Comparison of ENCODE assay signal across 2 cellular contexts in the genomic region with DNA sequence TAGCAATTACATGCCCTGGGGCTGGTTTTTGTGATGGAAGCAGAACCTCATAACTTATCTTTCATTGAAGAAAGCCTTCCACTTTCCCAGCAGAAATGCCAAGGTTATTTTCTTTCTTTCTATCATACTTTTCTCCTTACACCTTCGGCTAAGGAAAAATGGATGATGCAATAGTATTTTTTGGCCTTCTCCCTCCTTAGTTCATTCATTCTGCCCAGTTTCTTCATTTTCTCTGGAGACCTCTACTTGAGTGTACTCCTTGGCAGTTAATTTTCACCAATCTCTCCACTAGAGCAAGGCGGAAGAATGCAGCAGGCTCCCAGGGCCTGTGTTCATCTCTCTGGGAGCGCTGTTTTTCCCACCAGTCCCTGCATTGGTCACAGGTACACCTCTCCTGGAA.
TF ChIP-seq lines count a peak whose summit lies in the region.

No MANE protein-coding gene starts in this region.

TF ChIP-seq in GM23338, 12 proteins besides CTCF, POLR2A, EP300 and RAD21 (continued from another document):
- TF ChIP-seq REST (IDR thresholded peaks at IDR 0.05; ENCODE audit: unreplicated experiment) (no peak), POLR2AphosphoS5 (IDR thresholded peaks at IDR 0.05; ENCODE audit: low read depth) (no peak), EZH2 (IDR thresholded peaks at IDR 0.05; ENCODE audit: low read depth, unreplicated experiment) (no peak), NANOG (IDR thresholded peaks at IDR 0.05; ENCODE audit: borderline replicate concordance) (no peak), ZNF114 (CRISPR knock-in tag; IDR thresholded peaks at IDR 0.05) (no peak), ZNF331 (CRISPR knock-in tag; IDR thresholded peaks at IDR 0.05; ENCODE audit: low read depth) (no peak), EZH2phosphoT487 (IDR thresholded peaks at IDR 0.05; ENCODE audit: unreplicated experiment) (no peak)
- TF ChIP-seq, protein P1, sequence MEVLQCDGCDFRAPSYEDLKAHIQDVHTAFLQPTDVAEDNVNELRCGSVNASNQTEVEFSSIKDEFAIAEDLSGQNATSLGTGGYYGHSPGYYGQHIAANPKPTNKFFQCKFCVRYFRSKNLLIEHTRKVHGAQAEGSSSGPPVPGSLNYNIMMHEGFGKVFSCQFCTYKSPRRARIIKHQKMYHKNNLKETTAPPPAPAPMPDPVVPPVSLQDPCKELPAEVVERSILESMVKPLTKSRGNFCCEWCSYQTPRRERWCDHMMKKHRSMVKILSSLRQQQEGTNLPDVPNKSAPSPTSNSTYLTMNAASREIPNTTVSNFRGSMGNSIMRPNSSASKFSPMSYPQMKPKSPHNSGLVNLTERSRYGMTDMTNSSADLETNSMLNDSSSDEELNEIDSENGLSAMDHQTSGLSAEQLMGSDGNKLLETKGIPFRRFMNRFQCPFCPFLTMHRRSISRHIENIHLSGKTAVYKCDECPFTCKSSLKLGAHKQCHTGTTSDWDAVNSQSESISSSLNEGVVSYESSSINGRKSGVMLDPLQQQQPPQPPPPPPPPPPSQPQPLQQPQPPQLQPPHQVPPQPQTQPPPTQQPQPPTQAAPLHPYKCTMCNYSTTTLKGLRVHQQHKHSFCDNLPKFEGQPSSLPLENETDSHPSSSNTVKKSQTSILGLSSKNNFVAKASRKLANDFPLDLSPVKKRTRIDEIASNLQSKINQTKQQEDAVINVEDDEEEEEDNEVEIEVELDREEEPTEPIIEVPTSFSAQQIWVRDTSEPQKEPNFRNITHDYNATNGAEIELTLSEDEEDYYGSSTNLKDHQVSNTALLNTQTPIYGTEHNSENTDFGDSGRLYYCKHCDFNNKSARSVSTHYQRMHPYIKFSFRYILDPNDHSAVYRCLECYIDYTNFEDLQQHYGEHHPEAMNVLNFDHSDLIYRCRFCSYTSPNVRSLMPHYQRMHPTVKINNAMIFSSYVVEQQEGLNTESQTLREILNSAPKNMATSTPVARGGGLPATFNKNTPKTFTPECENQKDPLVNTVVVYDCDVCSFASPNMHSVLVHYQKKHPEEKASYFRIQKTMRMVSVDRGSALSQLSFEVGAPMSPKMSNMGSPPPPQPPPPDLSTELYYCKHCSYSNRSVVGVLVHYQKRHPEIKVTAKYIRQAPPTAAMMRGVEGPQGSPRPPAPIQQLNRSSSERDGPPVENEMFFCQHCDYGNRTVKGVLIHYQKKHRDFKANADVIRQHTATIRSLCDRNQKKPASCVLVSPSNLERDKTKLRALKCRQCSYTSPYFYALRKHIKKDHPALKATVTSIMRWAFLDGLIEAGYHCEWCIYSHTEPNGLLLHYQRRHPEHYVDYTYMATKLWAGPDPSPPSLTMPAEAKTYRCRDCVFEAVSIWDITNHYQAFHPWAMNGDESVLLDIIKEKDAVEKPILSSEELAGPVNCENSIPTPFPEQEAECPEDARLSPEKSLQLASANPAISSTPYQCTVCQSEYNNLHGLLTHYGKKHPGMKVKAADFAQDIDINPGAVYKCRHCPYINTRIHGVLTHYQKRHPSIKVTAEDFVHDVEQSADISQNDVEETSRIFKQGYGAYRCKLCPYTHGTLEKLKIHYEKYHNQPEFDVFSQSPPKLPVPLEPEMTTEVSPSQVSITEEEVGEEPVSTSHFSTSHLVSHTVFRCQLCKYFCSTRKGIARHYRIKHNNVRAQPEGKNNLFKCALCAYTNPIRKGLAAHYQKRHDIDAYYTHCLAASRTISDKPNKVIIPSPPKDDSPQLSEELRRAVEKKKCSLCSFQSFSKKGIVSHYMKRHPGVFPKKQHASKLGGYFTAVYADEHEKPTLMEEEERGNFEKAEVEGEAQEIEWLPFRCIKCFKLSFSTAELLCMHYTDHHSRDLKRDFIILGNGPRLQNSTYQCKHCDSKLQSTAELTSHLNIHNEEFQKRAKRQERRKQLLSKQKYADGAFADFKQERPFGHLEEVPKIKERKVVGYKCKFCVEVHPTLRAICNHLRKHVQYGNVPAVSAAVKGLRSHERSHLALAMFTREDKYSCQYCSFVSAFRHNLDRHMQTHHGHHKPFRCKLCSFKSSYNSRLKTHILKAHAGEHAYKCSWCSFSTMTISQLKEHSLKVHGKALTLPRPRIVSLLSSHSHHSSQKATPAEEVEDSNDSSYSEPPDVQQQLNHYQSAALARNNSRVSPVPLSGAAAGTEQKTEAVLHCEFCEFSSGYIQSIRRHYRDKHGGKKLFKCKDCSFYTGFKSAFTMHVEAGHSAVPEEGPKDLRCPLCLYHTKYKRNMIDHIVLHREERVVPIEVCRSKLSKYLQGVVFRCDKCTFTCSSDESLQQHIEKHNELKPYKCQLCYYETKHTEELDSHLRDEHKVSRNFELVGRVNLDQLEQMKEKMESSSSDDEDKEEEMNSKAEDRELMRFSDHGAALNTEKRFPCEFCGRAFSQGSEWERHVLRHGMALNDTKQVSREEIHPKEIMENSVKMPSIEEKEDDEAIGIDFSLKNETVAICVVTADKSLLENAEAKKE (CRISPR knock-in tag; IDR thresholded peaks at IDR 0.05), result no peak
- TF ChIP-seq, protein P2, sequence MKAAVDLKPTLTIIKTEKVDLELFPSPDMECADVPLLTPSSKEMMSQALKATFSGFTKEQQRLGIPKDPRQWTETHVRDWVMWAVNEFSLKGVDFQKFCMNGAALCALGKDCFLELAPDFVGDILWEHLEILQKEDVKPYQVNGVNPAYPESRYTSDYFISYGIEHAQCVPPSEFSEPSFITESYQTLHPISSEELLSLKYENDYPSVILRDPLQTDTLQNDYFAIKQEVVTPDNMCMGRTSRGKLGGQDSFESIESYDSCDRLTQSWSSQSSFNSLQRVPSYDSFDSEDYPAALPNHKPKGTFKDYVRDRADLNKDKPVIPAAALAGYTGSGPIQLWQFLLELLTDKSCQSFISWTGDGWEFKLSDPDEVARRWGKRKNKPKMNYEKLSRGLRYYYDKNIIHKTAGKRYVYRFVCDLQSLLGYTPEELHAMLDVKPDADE (IDR thresholded peaks at IDR 0.05), result no peak

TF ChIP-seq in H1, 55 proteins besides CTCF, POLR2A, EP300 and RAD21:
- TF ChIP-seq, protein P3, sequence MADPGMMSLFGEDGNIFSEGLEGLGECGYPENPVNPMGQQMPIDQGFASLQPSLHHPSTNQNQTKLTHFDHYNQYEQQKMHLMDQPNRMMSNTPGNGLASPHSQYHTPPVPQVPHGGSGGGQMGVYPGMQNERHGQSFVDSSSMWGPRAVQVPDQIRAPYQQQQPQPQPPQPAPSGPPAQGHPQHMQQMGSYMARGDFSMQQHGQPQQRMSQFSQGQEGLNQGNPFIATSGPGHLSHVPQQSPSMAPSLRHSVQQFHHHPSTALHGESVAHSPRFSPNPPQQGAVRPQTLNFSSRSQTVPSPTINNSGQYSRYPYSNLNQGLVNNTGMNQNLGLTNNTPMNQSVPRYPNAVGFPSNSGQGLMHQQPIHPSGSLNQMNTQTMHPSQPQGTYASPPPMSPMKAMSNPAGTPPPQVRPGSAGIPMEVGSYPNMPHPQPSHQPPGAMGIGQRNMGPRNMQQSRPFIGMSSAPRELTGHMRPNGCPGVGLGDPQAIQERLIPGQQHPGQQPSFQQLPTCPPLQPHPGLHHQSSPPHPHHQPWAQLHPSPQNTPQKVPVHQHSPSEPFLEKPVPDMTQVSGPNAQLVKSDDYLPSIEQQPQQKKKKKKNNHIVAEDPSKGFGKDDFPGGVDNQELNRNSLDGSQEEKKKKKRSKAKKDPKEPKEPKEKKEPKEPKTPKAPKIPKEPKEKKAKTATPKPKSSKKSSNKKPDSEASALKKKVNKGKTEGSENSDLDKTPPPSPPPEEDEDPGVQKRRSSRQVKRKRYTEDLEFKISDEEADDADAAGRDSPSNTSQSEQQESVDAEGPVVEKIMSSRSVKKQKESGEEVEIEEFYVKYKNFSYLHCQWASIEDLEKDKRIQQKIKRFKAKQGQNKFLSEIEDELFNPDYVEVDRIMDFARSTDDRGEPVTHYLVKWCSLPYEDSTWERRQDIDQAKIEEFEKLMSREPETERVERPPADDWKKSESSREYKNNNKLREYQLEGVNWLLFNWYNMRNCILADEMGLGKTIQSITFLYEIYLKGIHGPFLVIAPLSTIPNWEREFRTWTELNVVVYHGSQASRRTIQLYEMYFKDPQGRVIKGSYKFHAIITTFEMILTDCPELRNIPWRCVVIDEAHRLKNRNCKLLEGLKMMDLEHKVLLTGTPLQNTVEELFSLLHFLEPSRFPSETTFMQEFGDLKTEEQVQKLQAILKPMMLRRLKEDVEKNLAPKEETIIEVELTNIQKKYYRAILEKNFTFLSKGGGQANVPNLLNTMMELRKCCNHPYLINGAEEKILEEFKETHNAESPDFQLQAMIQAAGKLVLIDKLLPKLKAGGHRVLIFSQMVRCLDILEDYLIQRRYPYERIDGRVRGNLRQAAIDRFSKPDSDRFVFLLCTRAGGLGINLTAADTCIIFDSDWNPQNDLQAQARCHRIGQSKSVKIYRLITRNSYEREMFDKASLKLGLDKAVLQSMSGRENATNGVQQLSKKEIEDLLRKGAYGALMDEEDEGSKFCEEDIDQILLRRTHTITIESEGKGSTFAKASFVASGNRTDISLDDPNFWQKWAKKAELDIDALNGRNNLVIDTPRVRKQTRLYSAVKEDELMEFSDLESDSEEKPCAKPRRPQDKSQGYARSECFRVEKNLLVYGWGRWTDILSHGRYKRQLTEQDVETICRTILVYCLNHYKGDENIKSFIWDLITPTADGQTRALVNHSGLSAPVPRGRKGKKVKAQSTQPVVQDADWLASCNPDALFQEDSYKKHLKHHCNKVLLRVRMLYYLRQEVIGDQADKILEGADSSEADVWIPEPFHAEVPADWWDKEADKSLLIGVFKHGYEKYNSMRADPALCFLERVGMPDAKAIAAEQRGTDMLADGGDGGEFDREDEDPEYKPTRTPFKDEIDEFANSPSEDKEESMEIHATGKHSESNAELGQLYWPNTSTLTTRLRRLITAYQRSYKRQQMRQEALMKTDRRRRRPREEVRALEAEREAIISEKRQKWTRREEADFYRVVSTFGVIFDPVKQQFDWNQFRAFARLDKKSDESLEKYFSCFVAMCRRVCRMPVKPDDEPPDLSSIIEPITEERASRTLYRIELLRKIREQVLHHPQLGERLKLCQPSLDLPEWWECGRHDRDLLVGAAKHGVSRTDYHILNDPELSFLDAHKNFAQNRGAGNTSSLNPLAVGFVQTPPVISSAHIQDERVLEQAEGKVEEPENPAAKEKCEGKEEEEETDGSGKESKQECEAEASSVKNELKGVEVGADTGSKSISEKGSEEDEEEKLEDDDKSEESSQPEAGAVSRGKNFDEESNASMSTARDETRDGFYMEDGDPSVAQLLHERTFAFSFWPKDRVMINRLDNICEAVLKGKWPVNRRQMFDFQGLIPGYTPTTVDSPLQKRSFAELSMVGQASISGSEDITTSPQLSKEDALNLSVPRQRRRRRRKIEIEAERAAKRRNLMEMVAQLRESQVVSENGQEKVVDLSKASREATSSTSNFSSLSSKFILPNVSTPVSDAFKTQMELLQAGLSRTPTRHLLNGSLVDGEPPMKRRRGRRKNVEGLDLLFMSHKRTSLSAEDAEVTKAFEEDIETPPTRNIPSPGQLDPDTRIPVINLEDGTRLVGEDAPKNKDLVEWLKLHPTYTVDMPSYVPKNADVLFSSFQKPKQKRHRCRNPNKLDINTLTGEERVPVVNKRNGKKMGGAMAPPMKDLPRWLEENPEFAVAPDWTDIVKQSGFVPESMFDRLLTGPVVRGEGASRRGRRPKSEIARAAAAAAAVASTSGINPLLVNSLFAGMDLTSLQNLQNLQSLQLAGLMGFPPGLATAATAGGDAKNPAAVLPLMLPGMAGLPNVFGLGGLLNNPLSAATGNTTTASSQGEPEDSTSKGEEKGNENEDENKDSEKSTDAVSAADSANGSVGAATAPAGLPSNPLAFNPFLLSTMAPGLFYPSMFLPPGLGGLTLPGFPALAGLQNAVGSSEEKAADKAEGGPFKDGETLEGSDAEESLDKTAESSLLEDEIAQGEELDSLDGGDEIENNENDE (IDR thresholded peaks at IDR 0.05; ENCODE audit: insufficient replicate concordance, low read length), result no peak
- TF ChIP-seq NRF1 (IDR thresholded peaks at IDR 0.05; ENCODE audit: low read depth, low read length), result no peak
- TF ChIP-seq USF2 (IDR thresholded peaks at IDR 0.05; ENCODE audit: low read length), result no peak
- TF ChIP-seq TEAD4 (IDR thresholded peaks at IDR 0.05; ENCODE audit: low read depth, low read length), result no peak
